ENCODE assay signal across 6 cellular contexts in genomic region chr19:49422407-49423277, GRCh38. TPM values are rescaled to one million over a fixed set of nuclear protein-coding genes. Genes with fewer than 3 reads are reported as not detected.
DNase-seq lines count a peak whose midpoint lies in the region; ATAC-seq and TF ChIP-seq lines count a peak whose summit lies in the region.

No MANE protein-coding gene starts in this region.

- H3K27me3 Mint-ChIP-seq in activated CD4-positive, alpha-beta T cell treated with anti-CD3 and anti-CD28 coated beads for 36 hours: peaks cover 72% of the 10 kb centered on the region
- peaks cover 85% of the 10 kb centered on the region for H3K27me3 Mint-ChIP-seq in activated T-helper 2 cell treated with anti-CD3 and anti-CD28 coated beads, Interferon-gamma antibody, Interleukin-2, Interleukin-4, amounts not matched to agents 10 μg/mL and 5 μg/mL and 100 μg/mL, durations not matched to agents 14 hours and 24 hours and 36 hours (ENCODE audit: low read depth)

- intact Hi-C loops in activated CD4-positive, alpha-beta T cell treated with anti-CD3 and anti-CD28 coated beads for 36 hours (cut with DNase I, micrococcal nuclease): loop anchor here (1.0 to 2.0 kb wide), 3 partner anchors 14 to 59 kb away; partner anchors contain the start of gene DKKL1 (in 1 of the 2)
- intact Hi-C loops in activated T-helper 2 cell treated with anti-CD3 and anti-CD28 coated beads, Interferon-gamma antibody, Interleukin-2, Interleukin-4, amounts not matched to agents 10 μg/mL and 5 μg/mL and 100 μg/mL, durations not matched to agents 14 hours and 24 hours and 36 hours (cut with micrococcal nuclease): no loop called here

- POLR2A ChIA-PET in activated CD4-positive, alpha-beta T cell treated with anti-CD3 and anti-CD28 coated beads for 36 hours (lab: Charles Lee): no interaction called here

- no peaks in the 10 kb centered on the region for H3K9me3 Mint-ChIP-seq in activated CD4-positive, alpha-beta T cell treated with anti-CD3 and anti-CD28 coated beads for 36 hours (ENCODE audit: low read depth)
- no peaks in the 10 kb centered on the region for H3K9me3 Mint-ChIP-seq in activated T-helper 2 cell treated with anti-CD3 and anti-CD28 coated beads, Interferon-gamma antibody, Interleukin-2, Interleukin-4, amounts not matched to agents 10 μg/mL and 5 μg/mL and 100 μg/mL, durations not matched to agents 14 hours and 24 hours and 36 hours

- no peak overlapping the region for H3K27ac ChIP-seq in liver (ENCODE audit: low read depth in 1 of 2, low read length in 2 of 2)
- no peak overlapping the region for H3K27ac ChIP-seq in Karpas-422 (ENCODE audit: low read length)

- H3K9me2 ChIP-seq in Karpas-422 (replicated peaks; ENCODE audit: insufficient read depth, low read length): no peaks in the 10 kb centered on the region

- H3K79me2 ChIP-seq in Karpas-422 (ENCODE audit: low read length): no peaks in the 10 kb centered on the region

- H3K27me3 ChIP-seq in liver (ENCODE audit: control insufficient read depth in 4 of 4, insufficient read depth in 4 of 4, low read length in 3 of 4) (peaks cover 6 to 33% (median 18%) of the 10 kb centered on the region in 4 donors), Karpas-422 (ENCODE audit: low read length) (no peaks in the 10 kb centered on the region)

- CTCF ChIA-PET in activated CD4-positive, alpha-beta T cell treated with anti-CD3 and anti-CD28 coated beads for 36 hours (lab: Charles Lee): interaction anchor here (0.8 to 1.9 kb wide), 4 partner anchors 14 to 161 kb away, joined by 3 to 5 read pairs (median 4); no protein-coding TSS in a partner anchor

- 7% methylated on average over 69 of the region's 69 CpGs for WGBS in liver

- H4K20me1 ChIP-seq in Karpas-422 (ENCODE audit: insufficient read depth, low read depth, low read length): no peaks in the 10 kb centered on the region

- H3K4me1 Mint-ChIP-seq in activated CD4-positive, alpha-beta T cell treated with anti-CD3 and anti-CD28 coated beads for 36 hours: peaks cover 43% of the 10 kb centered on the region
- H3K4me1 Mint-ChIP-seq in activated T-helper 2 cell treated with anti-CD3 and anti-CD28 coated beads, Interferon-gamma antibody, Interleukin-2, Interleukin-4, amounts not matched to agents 10 μg/mL and 5 μg/mL and 100 μg/mL, durations not matched to agents 14 hours and 24 hours and 36 hours (ENCODE audit: low read depth): peaks cover 33% of the 10 kb centered on the region

- peak; percentile 7 for TF ChIP-seq CTCF in liver (IDR thresholded peaks at IDR 0.05; ENCODE audit: low read depth, low read length, missing input control)

- H3K9ac ChIP-seq in liver (ENCODE audit: low read depth in 1 of 2, low read length in 2 of 2) (no peak overlapping the region), Karpas-422 (ENCODE audit: low read length) (no peak overlapping the region)

- H3K9me3 ChIP-seq in liver (ENCODE audit: control insufficient read depth in 4 of 4, low read length in 3 of 4): no peaks in the 10 kb centered on the region
- no peaks in the 10 kb centered on the region for H3K9me3 ChIP-seq in Karpas-422 (ENCODE audit: low read length)

- H3K36me3 Mint-ChIP-seq in activated CD4-positive, alpha-beta T cell treated with anti-CD3 and anti-CD28 coated beads for 36 hours (ENCODE audit: low read depth): no peaks in the 10 kb centered on the region
- H3K36me3 Mint-ChIP-seq in activated T-helper 2 cell treated with anti-CD3 and anti-CD28 coated beads, Interferon-gamma antibody, Interleukin-2, Interleukin-4, amounts not matched to agents 10 μg/mL and 5 μg/mL and 100 μg/mL, durations not matched to agents 14 hours and 24 hours and 36 hours (ENCODE audit: low read depth): no peaks in the 10 kb centered on the region

- H3K4me3 ChIP-seq in liver (ENCODE audit: low read depth in 1 of 3, low read length in 3 of 3): no peak overlapping the region
- no peak overlapping the region for H3K4me3 ChIP-seq in Karpas-422 (ENCODE audit: low read length)

- TF ChIP-seq RAD21 in liver (IDR thresholded peaks at IDR 0.05): no peak

- peak overlapping the region; percentile 57 for H3K4me3 Mint-ChIP-seq in activated CD4-positive, alpha-beta T cell treated with anti-CD3 and anti-CD28 coated beads for 36 hours
- H3K4me3 Mint-ChIP-seq in activated T-helper 2 cell treated with anti-CD3 and anti-CD28 coated beads, Interferon-gamma antibody, Interleukin-2, Interleukin-4, amounts not matched to agents 10 μg/mL and 5 μg/mL and 100 μg/mL, durations not matched to agents 14 hours and 24 hours and 36 hours (ENCODE audit: low read depth): peak overlapping the region; percentile 72

- H3K4me1 ChIP-seq in liver (ENCODE audit: control insufficient read depth in 4 of 4, insufficient read depth in 4 of 4, low read length in 3 of 4) (peaks cover 5 to 11% (median 7%) of the 10 kb centered on the region in 4 donors), Karpas-422 (ENCODE audit: low read length) (peaks cover 57% of the 10 kb centered on the region)

- no peak overlapping the region for H3K4me2 ChIP-seq in Karpas-422 (ENCODE audit: low read depth, low read length, poor library complexity, severe bottlenecking)

- H3K36me3 ChIP-seq in liver (ENCODE audit: control insufficient read depth in 4 of 4, insufficient read depth in 3 of 4, low read depth in 1 of 4, low read length in 3 of 4) (no peaks in the 10 kb centered on the region), Karpas-422 (ENCODE audit: insufficient read depth, low read length) (no peaks in the 10 kb centered on the region)

- DNase-seq in activated CD4-positive, alpha-beta T cell treated with anti-CD3 and anti-CD28 coated beads for 36 hours: peak; percentile 83
- no peak for DNase-seq in activated CD4-positive, alpha-beta T cell treated with anti-CD3 and anti-CD28 coated beads, Interleukin-2, amount 50 U/mL, for 4 hours
- DNase-seq in activated T-helper 2 cell treated with anti-CD3 and anti-CD28 coated beads, Interferon-gamma antibody, Interleukin-2, Interleukin-4, amounts not matched to agents 10 μg/mL and 5 μg/mL and 100 μg/mL, durations not matched to agents 14 hours and 24 hours and 36 hours (ENCODE audit: low spot score): peak; percentile 68
- DNase-seq in Karpas-422: no peak

- H3K27ac Mint-ChIP-seq in activated CD4-positive, alpha-beta T cell treated with anti-CD3 and anti-CD28 coated beads for 36 hours: no peak overlapping the region
- H3K27ac Mint-ChIP-seq in activated T-helper 2 cell treated with anti-CD3 and anti-CD28 coated beads, Interferon-gamma antibody, Interleukin-2, Interleukin-4, amounts not matched to agents 10 μg/mL and 5 μg/mL and 100 μg/mL, durations not matched to agents 14 hours and 24 hours and 36 hours: no peak overlapping the region

- no peak overlapping the region for H2AFZ ChIP-seq in Karpas-422 (ENCODE audit: low read length)

- peak; percentile 77 for ATAC-seq in activated CD4-positive, alpha-beta T cell treated with anti-CD3 and anti-CD28 coated beads for 36 hours
- no peak for ATAC-seq in GM21737 (IDR thresholded peaks at IDR 0.05; ENCODE audit: unreplicated experiment)

TF ChIP-seq in liver, 16 proteins besides CTCF, POLR2A, EP300 and RAD21 (continues in another document):
- no peak for TF ChIP-seq FOXA2 (IDR thresholded peaks at IDR 0.05)

RNA-seq across cellular contexts. Expression of gene PTH2, which starts 0.6 kb away (rescaled TPM):
- not detected for total RNA-seq in activated CD4-positive, alpha-beta T cell treated with anti-CD3 and anti-CD28 coated beads for 36 hours
- not detected in 2 replicates for total RNA-seq in activated T-helper 2 cell treated with anti-CD3 and anti-CD28 coated beads, Interferon-gamma antibody, Interleukin-2, Interleukin-4, amounts not matched to agents 10 μg/mL and 5 μg/mL and 100 μg/mL, durations not matched to agents 14 hours and 24 hours and 36 hours
- total RNA-seq in liver: not detected
- not detected for polyA plus RNA-seq in liver
- not detected in 2 replicates for total RNA-seq in Karpas-422 (2014; rRNA removed; shearing (Covaris generic); ENCODE audit: low replicate concordance)

RNA-seq across cellular contexts. Expression of gene GFY, which starts 2.5 kb away (rescaled TPM):
- total RNA-seq in activated CD4-positive, alpha-beta T cell treated with anti-CD3 and anti-CD28 coated beads for 36 hours: not detected
- not detected in 2 replicates for total RNA-seq in activated T-helper 2 cell treated with anti-CD3 and anti-CD28 coated beads, Interferon-gamma antibody, Interleukin-2, Interleukin-4, amounts not matched to agents 10 μg/mL and 5 μg/mL and 100 μg/mL, durations not matched to agents 14 hours and 24 hours and 36 hours
- total RNA-seq in liver: not detected
- not detected for polyA plus RNA-seq in liver
- 0.18 and 0.34 TPM in 2 replicates for total RNA-seq in Karpas-422 (2014; rRNA removed; shearing (Covaris generic); ENCODE audit: low replicate concordance)

RNA-seq across cellular contexts. Expression of gene SLC17A7, which starts 18.7 kb away (rescaled TPM):
- total RNA-seq in activated CD4-positive, alpha-beta T cell treated with anti-CD3 and anti-CD28 coated beads for 36 hours: under 1 TPM; 0.07 to 0.14 TPM
- total RNA-seq in activated T-helper 2 cell treated with anti-CD3 and anti-CD28 coated beads, Interferon-gamma antibody, Interleukin-2, Interleukin-4, amounts not matched to agents 10 μg/mL and 5 μg/mL and 100 μg/mL, durations not matched to agents 14 hours and 24 hours and 36 hours: 0.16 TPM in 1 of 2 replicates, not detected in the other
- under 1 TPM in 1 of 2 donors, not detected in 1; 0.08 TPM for total RNA-seq in liver
- under 1 TPM in 1 of 2 donors, not detected in 1; 0.06 TPM for polyA plus RNA-seq in liver
- total RNA-seq in Karpas-422 (2014; rRNA removed; shearing (Covaris generic); ENCODE audit: low replicate concordance): 0.47 and 0.63 TPM in 2 replicates

RNA-seq across cellular contexts. Expression of gene PIH1D1, which starts 29.0 kb away (rescaled TPM):
- 100 to 1,000 TPM; 117 to 138 TPM for total RNA-seq in activated CD4-positive, alpha-beta T cell treated with anti-CD3 and anti-CD28 coated beads for 36 hours
- total RNA-seq in activated T-helper 2 cell treated with anti-CD3 and anti-CD28 coated beads, Interferon-gamma antibody, Interleukin-2, Interleukin-4, amounts not matched to agents 10 μg/mL and 5 μg/mL and 100 μg/mL, durations not matched to agents 14 hours and 24 hours and 36 hours: 136 and 138 TPM in 2 replicates
- 10 to 100 TPM; 48.6 to 59.4 TPM for total RNA-seq in liver
- 10 to 100 TPM; 41.4 to 45.8 TPM for polyA plus RNA-seq in liver
- 163 and 223 TPM in 2 replicates for total RNA-seq in Karpas-422 (2014; rRNA removed; shearing (Covaris generic); ENCODE audit: low replicate concordance)

RNA-seq across cellular contexts. Expression of gene ALDH16A1, which starts 30.4 kb away (rescaled TPM):
- 10 to 100 TPM; 26.8 to 33.3 TPM for total RNA-seq in activated CD4-positive, alpha-beta T cell treated with anti-CD3 and anti-CD28 coated beads for 36 hours
- 26.4 and 32.5 TPM in 2 replicates for total RNA-seq in activated T-helper 2 cell treated with anti-CD3 and anti-CD28 coated beads, Interferon-gamma antibody, Interleukin-2, Interleukin-4, amounts not matched to agents 10 μg/mL and 5 μg/mL and 100 μg/mL, durations not matched to agents 14 hours and 24 hours and 36 hours
- total RNA-seq in liver: 10 to 100 TPM; 21.3 to 35.8 TPM
- 10 to 100 TPM in 1 of 2 donors, 1 to 10 TPM in 1; 5.2 to 21.8 TPM for polyA plus RNA-seq in liver
- 15.9 and 83.3 TPM in 2 replicates for total RNA-seq in Karpas-422 (2014; rRNA removed; shearing (Covaris generic); ENCODE audit: low replicate concordance)

Comparison
In these comparisons a context has a peak if more than half of its experiments do, and no peak if none do; other contexts are left out.
1. DNase-seq: peak in activated CD4-positive, alpha-beta T cell treated with anti-CD3 and anti-CD28 coated beads for 36 hours (single experiment) and activated T-helper 2 cell treated with anti-CD3 and anti-CD28 coated beads, Interferon-gamma antibody, Interleukin-2, Interleukin-4, amounts not matched to agents 10 μg/mL and 5 μg/mL and 100 μg/mL, durations not matched to agents 14 hours and 24 hours and 36 hours (single experiment); none in activated CD4-positive, alpha-beta T cell treated with anti-CD3 and anti-CD28 coated beads, Interleukin-2, amount 50 U/mL, for 4 hours (0 of 2) and Karpas-422 (single experiment).